ENCODE assay signal across 9 cellular contexts in genomic region chr19:18762125-18763023, GRCh38. TPM values are rescaled to one million over a fixed set of nuclear protein-coding genes. Genes with fewer than 3 reads are reported as not detected.
DNase-seq lines count a peak whose midpoint lies in the region; ATAC-seq, FAIRE-seq and TF ChIP-seq lines count a peak whose summit lies in the region.
"Had no signal": no experiment of that assay in that cellular context is flagged by ENCODE, and none has a peak within 500 bp of the region (broad histone marks: within the 10 kb centered on the region; RNA-seq: fewer than 3 reads in every experiment).

No MANE protein-coding gene starts in this region.

- H3K4me1 ChIP-seq in pancreas = peaks cover 15 to 21% (median 17%) of the 10 kb centered on the region in 3 donors

- ATAC-seq in pancreas (peak; percentile 92 to 97 (median 96)), GM21576 (IDR thresholded peaks at IDR 0.05; ENCODE audit: unreplicated experiment) (no peak), HG02571 (IDR thresholded peaks at IDR 0.05; ENCODE audit: unreplicated experiment) (no peak)
- no peak for ATAC-seq in activated naive CD4-positive, alpha-beta T cell treated with anti-CD3 and anti-CD28 coated beads, Interleukin-2, amount 50 U/mL, for 72 hours

- DNase-seq in DMS79 treated with DMSO at 0.1 percent for 48 hours (lab: John Stamatoyannopoulos, UW) = peak; percentile 96
- peak; percentile 85 for DNase-seq in NCI-H774 (lab: John Stamatoyannopoulos, UW)
- DNase-seq in fibroblast of pulmonary artery (ENCODE audit: low read depth) = peak; percentile 56
- peak; percentile 92 to 99 (median 98) for DNase-seq in pancreas
- DNase-seq in effector CD4-positive, alpha-beta T cell = no peak
- no peak for DNase-seq in activated naive CD4-positive, alpha-beta T cell treated with anti-CD3 and anti-CD28 coated beads, Interleukin-2, amount 50 U/mL, for 72 hours (ENCODE audit: low spot score in 2 of 2)

- H3K36me3 Mint-ChIP-seq in activated naive CD4-positive, alpha-beta T cell treated with anti-CD3 and anti-CD28 coated beads, Interleukin-2, amount 50 U/mL, for 72 hours = no peaks in the 10 kb centered on the region

- no peaks in the 10 kb centered on the region for H3K9me3 ChIP-seq in pancreas

- 11 to 16% methylated on average over 34 to 35 of the region's 35 CpGs for WGBS in pancreas, 2 donors

- TF ChIP-seq CTCF in fibroblast of pulmonary artery (IDR thresholded peaks at IDR 0.05; ENCODE audit: low read length, missing control alignments) (no peak), pancreas (IDR thresholded peaks at IDR 0.05) (no peak)

- H3K36me3 ChIP-seq in pancreas = no peaks in the 10 kb centered on the region

- FAIRE-seq in pancreas (lab: Jason Lieb, UNC) = peak; percentile 37

- no peaks in the 10 kb centered on the region for H3K9me3 Mint-ChIP-seq in activated naive CD4-positive, alpha-beta T cell treated with anti-CD3 and anti-CD28 coated beads, Interleukin-2, amount 50 U/mL, for 72 hours

- H3K27me3 ChIP-seq in pancreas = no peaks in the 10 kb centered on the region

- peak overlapping the region; percentile 62 to 78 (median 69) for H3K27ac ChIP-seq in pancreas
- H3K27ac ChIP-seq: KMS-11 had no signal

- H3K4me3 ChIP-seq in fibroblast of pulmonary artery (replicated peaks; ENCODE audit: low read depth, low read length) = no peak overlapping the region
- peak overlapping the region in 2 of 4 donors; percentile 12 to 21 for H3K4me3 ChIP-seq in pancreas

- H3K27ac Mint-ChIP-seq in activated naive CD4-positive, alpha-beta T cell treated with anti-CD3 and anti-CD28 coated beads, Interleukin-2, amount 50 U/mL, for 72 hours = no peak overlapping the region

- intact Hi-C loops in pancreas (cut with DNase I) = no loop called here

RNA-seq across cellular contexts. Expression of gene COMP, which starts 28.7 kb away (rescaled TPM):
- total RNA-seq in pancreas = 1 to 10 TPM in 2 of 6 donors, under 1 TPM in 4; 0.05 to 3.7 (median 0.59) TPM
- polyA plus RNA-seq in pancreas = under 1 TPM; 0.23 to 0.49 TPM
- not detected for total RNA-seq in activated naive CD4-positive, alpha-beta T cell treated with anti-CD3 and anti-CD28 coated beads, Interleukin-2, amount 50 U/mL, for 72 hours

Comparison
In these comparisons a context has a peak if more than half of its experiments do, and no peak if none do; other contexts are left out.
1. DNase-seq: peak in DMS79 treated with DMSO at 0.1 percent for 48 hours (single experiment), NCI-H774 (single experiment), fibroblast of pulmonary artery (single experiment) and pancreas (6 of 6); none in effector CD4-positive, alpha-beta T cell (single experiment) and activated naive CD4-positive, alpha-beta T cell treated with anti-CD3 and anti-CD28 coated beads, Interleukin-2, amount 50 U/mL, for 72 hours (0 of 2).
2. ATAC-seq: peak in pancreas (4 of 4); none in GM21576 (single experiment), HG02571 (single experiment) and activated naive CD4-positive, alpha-beta T cell treated with anti-CD3 and anti-CD28 coated beads, Interleukin-2, amount 50 U/mL, for 72 hours (0 of 2).